In the genomic region with DNA sequence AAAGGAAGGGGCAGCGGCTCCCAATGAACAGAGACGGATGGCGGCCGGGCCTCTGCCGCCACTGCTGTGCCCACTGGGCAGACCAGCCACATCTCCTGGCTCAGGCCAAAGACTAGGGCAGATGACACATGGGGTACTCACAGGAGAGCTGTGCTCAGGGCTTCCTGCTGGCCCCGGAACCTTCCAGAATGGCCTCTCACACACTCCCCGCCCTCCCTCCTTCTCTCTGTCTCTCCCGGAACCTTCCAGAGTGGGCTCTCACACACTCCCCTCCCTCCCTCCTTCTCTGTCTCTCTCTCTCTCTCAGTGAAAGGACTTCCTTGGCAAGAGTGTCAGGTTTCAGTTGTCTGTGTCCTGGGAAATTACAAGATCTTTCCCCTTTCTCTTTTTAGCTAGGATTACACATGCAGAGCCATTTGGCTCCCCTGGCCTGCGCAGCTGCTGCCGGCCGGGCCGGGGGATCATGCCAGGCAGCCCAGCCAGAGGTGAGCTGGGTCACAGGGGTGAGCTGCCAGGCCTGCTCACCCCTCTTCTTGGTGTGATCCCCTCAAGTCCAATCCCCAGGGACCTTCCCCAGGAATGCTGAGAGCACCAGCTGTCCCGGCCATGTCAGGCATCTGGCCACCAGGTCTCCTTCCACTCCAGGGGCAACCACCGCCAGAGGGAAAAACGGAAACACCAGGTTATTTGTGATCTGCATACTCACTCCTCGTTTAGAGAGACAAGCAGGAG, we compare ENCODE assay signal across 9 cellular contexts. TPM values are rescaled to one million over a fixed set of nuclear protein-coding genes. Genes with fewer than 3 reads are reported as not detected.
DNase-seq lines count a peak whose midpoint lies in the region; ATAC-seq and TF ChIP-seq lines count a peak whose summit lies in the region.
"Had no signal": no experiment of that assay in that cellular context is flagged by ENCODE, and none has a peak within 500 bp of the region (broad histone marks: within the 10 kb centered on the region; RNA-seq: fewer than 3 reads in every experiment).

No MANE protein-coding gene starts in this region.

- H3K27ac Mint-ChIP-seq in endodermal cell (peak overlapping the region; percentile 84), nephron (peak overlapping the region; percentile 93 to 95 (median 93))
- no peak overlapping the region for H3K27ac Mint-ChIP-seq in CD8-positive, alpha-beta T cell

- no peaks in the 10 kb centered on the region for H3K27me3 Mint-ChIP-seq in endodermal cell (ENCODE audit: insufficient read depth)
- no peaks in the 10 kb centered on the region for H3K27me3 Mint-ChIP-seq in nephron (ENCODE audit: low read depth)
- H3K27me3 Mint-ChIP-seq in CD8-positive, alpha-beta T cell (ENCODE audit: low read depth), result no peaks in the 10 kb centered on the region

- WGBS in endodermal cell (ENCODE audit: insufficient coverage in 1 of 2, insufficient read length in 1 of 2), 2 experiments, result 8 to 38% methylated on average over 2 to 16 of the region's 16 CpGs

- intact Hi-C loops in CD8-positive, alpha-beta T cell (cut with DNase I, micrococcal nuclease), result loop anchor here in 1 of 2 experiments (5.0 kb wide), 1 partner anchor 52 kb away; no protein-coding TSS in a partner anchor

- no peaks in the 10 kb centered on the region for H3K79me2 ChIP-seq in ACC112 (ENCODE audit: control insufficient read depth, insufficient read depth, low read length, unreplicated experiment)

- H3K27ac ChIP-seq in ACC112 (ENCODE audit: low read depth, low read length) (no peak overlapping the region), HUES48 (ENCODE audit: low read depth, low read length) (peak overlapping the region; percentile 97), endodermal cell (ENCODE audit: low read depth, low read length) (peak overlapping the region; percentile 91)
- H3K27ac ChIP-seq in CD8-positive, alpha-beta T cell (ENCODE audit: low read depth, low read length), result no peak overlapping the region
- H3K27ac ChIP-seq: KMS-11 had no signal

- POLR2A ChIA-PET in CD8-positive, alpha-beta T cell (lab: Charles Lee), result no interaction called here

- H3K4me3 ChIP-seq in ACC112 (ENCODE audit: low read depth, low read length), result no peak overlapping the region
- H3K4me3 ChIP-seq in HUES48 (ENCODE audit: low read depth, low read length), result peak overlapping the region; percentile 18
- H3K4me3 ChIP-seq in endodermal cell (ENCODE audit: low read length), result peak overlapping the region; percentile 80
- H3K4me3 ChIP-seq in CD8-positive, alpha-beta T cell (ENCODE audit: low read depth, low read length), result no peak overlapping the region

- H3K4me1 Mint-ChIP-seq in endodermal cell (peaks cover 74% of the 10 kb centered on the region), nephron (peaks cover 79% of the 10 kb centered on the region)
- H3K4me1 Mint-ChIP-seq in CD8-positive, alpha-beta T cell (ENCODE audit: low read depth), result peaks cover 12% of the 10 kb centered on the region

- TF ChIP-seq CTCF in endodermal cell (conservative IDR thresholded peaks at IDR 0.05) (peak; percentile 44), nephron (IDR thresholded peaks at IDR 0.05; ENCODE audit: unreplicated experiment in 3 of 3) (no peak)
- no peak for TF ChIP-seq CTCF in CD8-positive, alpha-beta T cell (IDR thresholded peaks at IDR 0.05)

- H3K9ac ChIP-seq in HUES48 (ENCODE audit: low read depth, low read length), result peak overlapping the region; percentile 30
- H3K9ac ChIP-seq in endodermal cell (ENCODE audit: extremely low read depth, low read length, poor library complexity, severe bottlenecking), result peak overlapping the region; percentile 60
- H3K9ac ChIP-seq: KMS-11 had no signal

- peak overlapping the region; percentile 50 for H2AFZ ChIP-seq in ACC112 (ENCODE audit: low read length, unreplicated experiment)

- no peaks in the 10 kb centered on the region for H3K36me3 ChIP-seq in ACC112 (ENCODE audit: insufficient read depth, low read length)
- H3K36me3 ChIP-seq in HUES48 (ENCODE audit: control insufficient read depth, insufficient read depth, low read length), result no peaks in the 10 kb centered on the region
- H3K36me3 ChIP-seq in endodermal cell (ENCODE audit: control insufficient read depth, insufficient read depth, low read length), result no peaks in the 10 kb centered on the region
- H3K36me3 ChIP-seq in CD8-positive, alpha-beta T cell (ENCODE audit: insufficient read depth, low read length), result no peaks in the 10 kb centered on the region

- CTCF ChIA-PET in CD8-positive, alpha-beta T cell (lab: Charles Lee), result no interaction called here

- peaks cover 13% of the 10 kb centered on the region for H3K36me3 Mint-ChIP-seq in endodermal cell (ENCODE audit: low read depth)
- no peaks in the 10 kb centered on the region for H3K36me3 Mint-ChIP-seq in nephron (ENCODE audit: low read depth)
- no peaks in the 10 kb centered on the region for H3K36me3 Mint-ChIP-seq in CD8-positive, alpha-beta T cell

- peaks cover 7% of the 10 kb centered on the region for H3K4me1 ChIP-seq in ACC112 (ENCODE audit: control insufficient read depth, insufficient read depth, low read length, unreplicated experiment)
- H3K4me1 ChIP-seq in HUES48 (ENCODE audit: control insufficient read depth, insufficient read depth, low read length), result peaks cover 72% of the 10 kb centered on the region
- peaks cover 39% of the 10 kb centered on the region for H3K4me1 ChIP-seq in endodermal cell (ENCODE audit: control insufficient read depth, insufficient read depth, low read length)
- peaks cover 7% of the 10 kb centered on the region for H3K4me1 ChIP-seq in CD8-positive, alpha-beta T cell (ENCODE audit: insufficient read depth, low read length)

- ATAC-seq in CD8-positive, alpha-beta T cell, result no peak
- ATAC-seq in HG03439 (IDR thresholded peaks at IDR 0.05; ENCODE audit: unreplicated experiment), result no peak

- H3K9me3 Mint-ChIP-seq in endodermal cell (no peaks in the 10 kb centered on the region), nephron (no peaks in the 10 kb centered on the region)
- no peaks in the 10 kb centered on the region for H3K9me3 Mint-ChIP-seq in CD8-positive, alpha-beta T cell

- no peaks in the 10 kb centered on the region for H3K27me3 ChIP-seq in ACC112 (ENCODE audit: insufficient read depth, low read length)
- H3K27me3 ChIP-seq in HUES48 (ENCODE audit: control insufficient read depth, insufficient read depth, low read length), result no peaks in the 10 kb centered on the region
- no peaks in the 10 kb centered on the region for H3K27me3 ChIP-seq in endodermal cell (ENCODE audit: control insufficient read depth, insufficient read depth, low read length, poor library complexity, severe bottlenecking)
- no peaks in the 10 kb centered on the region for H3K27me3 ChIP-seq in CD8-positive, alpha-beta T cell (ENCODE audit: insufficient read depth, low read length)

- DNase-seq in endodermal cell, result peak; percentile 88
- no peak for DNase-seq in CD8-positive, alpha-beta T cell
- DNase-seq in stimulated activated CD4-positive, alpha-beta T cell treated with anti-CD3 and anti-CD28 coated beads, Interleukin-1b, Interleukin-23, amount 100 ng/mL, for 48 hours, result no peak
- no peak for DNase-seq in LoVo (ENCODE audit: low spot score)

- no peaks in the 10 kb centered on the region for H3K9me3 ChIP-seq in HUES48 (ENCODE audit: control insufficient read depth, insufficient read depth, low read length)
- no peaks in the 10 kb centered on the region for H3K9me3 ChIP-seq in endodermal cell (ENCODE audit: control insufficient read depth, low read length)
- H3K9me3 ChIP-seq in CD8-positive, alpha-beta T cell (ENCODE audit: low read length), result no peaks in the 10 kb centered on the region

- H3K4me3 Mint-ChIP-seq in endodermal cell (peak overlapping the region; percentile 76), nephron (peak overlapping the region; percentile 65 to 75 (median 71))
- H3K4me3 Mint-ChIP-seq in CD8-positive, alpha-beta T cell, result no peak overlapping the region

RNA-seq across cellular contexts. Expression of a gene that starts 45.3 kb away (rescaled TPM):
- total RNA-seq in endodermal cell, result 10 to 100 TPM; 57.6 to 86.8 TPM
- 14.5 TPM for polyA plus RNA-seq in endodermal cell (2013, experiment 1 of 2)
- 12.1 TPM for polyA plus RNA-seq in endodermal cell (2013, experiment 2 of 2)
- 10 to 100 TPM; 43.4 to 44.6 TPM for total RNA-seq in CD8-positive, alpha-beta T cell

Comparison
In these comparisons a context has a peak if more than half of its experiments do, and no peak if none do; other contexts are left out.
1. H3K27ac ChIP-seq: peak in HUES48 (single experiment) and endodermal cell (single experiment); none in ACC112 (single experiment) and CD8-positive, alpha-beta T cell (single experiment).
2. H3K4me3 ChIP-seq: peak in HUES48 (single experiment) and endodermal cell (single experiment); none in ACC112 (single experiment) and CD8-positive, alpha-beta T cell (single experiment).